10 cellular contexts compared by ENCODE assay signal in genomic region chr3:71010731-71011455, GRCh38.
DNase-seq lines count a peak whose midpoint lies in the region; TF ChIP-seq lines count a peak whose summit lies in the region.
"Had no signal": no experiment of that assay in that cellular context is flagged by ENCODE, and none has a peak within 500 bp of the region (broad histone marks: within the 10 kb centered on the region; RNA-seq: fewer than 3 reads in every experiment).

No MANE protein-coding gene starts in this region.

- H3K27ac Mint-ChIP-seq in activated naive CD4-positive, alpha-beta T cell treated with anti-CD3 and anti-CD28 coated beads, Interleukin-2, amount 10 ng/mL, durations not matched to agents 7 days and 5 days: peak overlapping the region; percentile 99
- peak overlapping the region in 1 of 7 donors; percentile 42 for H3K27ac Mint-ChIP-seq in CD14-positive monocyte

- intact Hi-C loops in CD14-positive monocyte (cut with micrococcal nuclease): no loop called here

- no peak overlapping the region for H4K91ac ChIP-seq in neuronal stem cell (ENCODE audit: low read depth, low read length, poor library complexity)

- no peaks in the 10 kb centered on the region for H3K79me1 ChIP-seq in neuronal stem cell (ENCODE audit: low read depth, low read length)

- H3K4me2 ChIP-seq in Karpas-422 (ENCODE audit: low read depth, low read length, poor library complexity, severe bottlenecking) (no peak overlapping the region), neuronal stem cell (ENCODE audit: insufficient read depth, low read length, poor library complexity, severe bottlenecking) (no peak overlapping the region)
- H3K4me2 ChIP-seq: A549 had no signal

- H3K4me3 Mint-ChIP-seq in activated naive CD4-positive, alpha-beta T cell treated with anti-CD3 and anti-CD28 coated beads, Interleukin-2, amount 10 ng/mL, durations not matched to agents 7 days and 5 days: peak overlapping the region; percentile 41
- H3K4me3 Mint-ChIP-seq in CD14-positive monocyte: no peak overlapping the region
- H3K4me3 Mint-ChIP-seq: neural crest cell had no signal

- H3K27me3 ChIP-seq in Karpas-422 (ENCODE audit: low read length): no peaks in the 10 kb centered on the region
- no peaks in the 10 kb centered on the region for H3K27me3 ChIP-seq in neuronal stem cell (ENCODE audit: control insufficient read depth in 3 of 3, insufficient read depth in 3 of 3, low read depth in 1 of 3, low read length in 3 of 3)

- H4K20me1 ChIP-seq in Karpas-422 (ENCODE audit: insufficient read depth, low read depth, low read length): 0 out of 2 replicates have a peak, but pooled peaks cover 3% of the 10 kb centered on the region

- H3K14ac ChIP-seq in neuronal stem cell (ENCODE audit: low read length): no peak overlapping the region

- no peak overlapping the region for H2BK120ac ChIP-seq in neuronal stem cell (ENCODE audit: low read depth, low read length)

- no CpG with 5 or more reads among the region's 3 CpGs for WGBS in neuronal stem cell (ENCODE audit: extremely low coverage in 2 of 2, insufficient read length in 2 of 2, insufficient replicate concordance in 1 of 2), 2 donors

- H2AFZ ChIP-seq in Karpas-422 (ENCODE audit: low read length): no peak overlapping the region
- H2AFZ ChIP-seq in neuronal stem cell (ENCODE audit: low read length): no peak overlapping the region

- no peak overlapping the region for H2BK15ac ChIP-seq in neuronal stem cell (ENCODE audit: low read length)

- TF ChIP-seq CTCF in CD14-positive monocyte (IDR thresholded peaks at IDR 0.05): no peak

- H3K4me1 ChIP-seq in Karpas-422 (ENCODE audit: low read length): peaks cover 59% of the 10 kb centered on the region
- peaks cover 2 to 9% of the 10 kb centered on the region in 2 donors for H3K4me1 ChIP-seq in neuronal stem cell (ENCODE audit: control insufficient read depth in 2 of 2, insufficient read depth in 1 of 2, low read depth in 1 of 2, low read length in 2 of 2)

- peaks cover 69% of the 10 kb centered on the region for H3K4me1 Mint-ChIP-seq in activated naive CD4-positive, alpha-beta T cell treated with anti-CD3 and anti-CD28 coated beads, Interleukin-2, amount 10 ng/mL, durations not matched to agents 7 days and 5 days
- peaks cover 4% of the 10 kb centered on the region for H3K4me1 Mint-ChIP-seq in CD14-positive monocyte

- H3K36me3 ChIP-seq in Karpas-422 (ENCODE audit: insufficient read depth, low read length) (peaks cover 31% of the 10 kb centered on the region), neuronal stem cell (replicated peaks in 1 of 2; ENCODE audit: control insufficient read depth in 2 of 2, insufficient read depth in 2 of 2, low read length in 2 of 2) (peaks cover 0 to 14% of the 10 kb centered on the region in 2 donors)

- no peaks in the 10 kb centered on the region for H3K27me3 Mint-ChIP-seq in activated naive CD4-positive, alpha-beta T cell treated with anti-CD3 and anti-CD28 coated beads, Interleukin-2, amount 10 ng/mL, durations not matched to agents 7 days and 5 days
- H3K27me3 Mint-ChIP-seq in CD14-positive monocyte (ENCODE audit: low read depth in 3 of 3): no peaks in the 10 kb centered on the region

- no peak overlapping the region for H2AK5ac ChIP-seq in neuronal stem cell (ENCODE audit: low read depth, low read length)

- H3K4me3 ChIP-seq in Karpas-422 (ENCODE audit: low read length) (no peak overlapping the region), neuronal stem cell (ENCODE audit: low read length in 2 of 2) (no peak overlapping the region)
- H3K4me3 ChIP-seq: A549 had no signal

- no peak overlapping the region for H3K9ac ChIP-seq in Karpas-422 (ENCODE audit: low read length)
- H3K9ac ChIP-seq in neuronal stem cell (ENCODE audit: low read depth, low read length, poor library complexity): no peak overlapping the region

- peaks cover 87% of the 10 kb centered on the region for H3K79me2 ChIP-seq in Karpas-422 (ENCODE audit: low read length)

- H3K36me3 Mint-ChIP-seq in activated naive CD4-positive, alpha-beta T cell treated with anti-CD3 and anti-CD28 coated beads, Interleukin-2, amount 10 ng/mL, durations not matched to agents 7 days and 5 days: peaks cover 51% of the 10 kb centered on the region
- peaks cover 19 to 26% of the 10 kb centered on the region in 2 donors for H3K36me3 Mint-ChIP-seq in CD14-positive monocyte

- H4K8ac ChIP-seq in neuronal stem cell (ENCODE audit: low read depth, low read length): no peak overlapping the region

- no peak overlapping the region for H2BK12ac ChIP-seq in neuronal stem cell (ENCODE audit: low read length)

- no peak overlapping the region for H3K18ac ChIP-seq in neuronal stem cell (ENCODE audit: low read length)

- H3K23ac ChIP-seq in neuronal stem cell (ENCODE audit: low read depth, low read length, poor library complexity): no peak overlapping the region

- H3K27ac ChIP-seq in Karpas-422 (ENCODE audit: low read length) (peak overlapping the region; percentile 62), neuronal stem cell (replicated peaks; ENCODE audit: low read length) (no peak overlapping the region)
- H3K27ac ChIP-seq: A549 had no signal

- CTCF ChIA-PET in activated naive CD4-positive, alpha-beta T cell treated with anti-CD3 and anti-CD28 coated beads, Interleukin-2, amount 10 ng/mL, durations not matched to agents 7 days and 5 days (lab: Charles Lee): interaction anchor here (0.7 to 1.5 kb wide), 2 partner anchors 66 to 777 kb away, joined by 3 read pairs; no protein-coding TSS in a partner anchor

- H2BK5ac ChIP-seq in neuronal stem cell (ENCODE audit: low read length): no peak overlapping the region

- DNase-seq in NCI-H146 (lab: John Stamatoyannopoulos, UW): peak; percentile 22
- no peak for DNase-seq in NCI-H146 treated with DMSO at 0.1 percent for 48 hours (lab: John Stamatoyannopoulos, UW; ENCODE audit: unreplicated experiment)
- DNase-seq in Karpas-422: peak; percentile 63
- DNase-seq in activated naive CD4-positive, alpha-beta T cell treated with anti-CD3 and anti-CD28 coated beads, Interleukin-2, amount 10 ng/mL, durations not matched to agents 7 days and 5 days: peak; percentile 68
- peak; percentile 43 to 46 for DNase-seq in stimulated activated CD4-positive, alpha-beta T cell treated with anti-CD3 and anti-CD28 coated beads, Interleukin-1b, Interleukin-23, amount 100 ng/mL, for 4 hours (ENCODE audit: low read depth in 2 of 2)
- no peak for DNase-seq in NCI-H774 (lab: John Stamatoyannopoulos, UW)
- no peak for DNase-seq in CD14-positive monocyte (ENCODE audit: low spot score)
- no peak for DNase-seq in neuronal stem cell (ENCODE audit: low spot score)

- H3K9me2 ChIP-seq in Karpas-422 (replicated peaks; ENCODE audit: insufficient read depth, low read length): no peaks in the 10 kb centered on the region

- no peak overlapping the region for H3K4ac ChIP-seq in neuronal stem cell (ENCODE audit: low read length)

- peaks cover 11% of the 10 kb centered on the region for H3K9me3 Mint-ChIP-seq in activated naive CD4-positive, alpha-beta T cell treated with anti-CD3 and anti-CD28 coated beads, Interleukin-2, amount 10 ng/mL, durations not matched to agents 7 days and 5 days
- peaks cover 0 to 6% (median 3%) of the 10 kb centered on the region in 7 donors for H3K9me3 Mint-ChIP-seq in CD14-positive monocyte
- H3K9me3 Mint-ChIP-seq: neural crest cell had no signal

- H3K9me3 ChIP-seq in Karpas-422 (ENCODE audit: low read length) (no peaks in the 10 kb centered on the region), neuronal stem cell (replicated peaks in 1 of 2; ENCODE audit: control insufficient read depth in 2 of 2, insufficient read depth in 1 of 2, low read depth in 1 of 2, low read length in 2 of 2) (no peaks in the 10 kb centered on the region)
- H3K9me3 ChIP-seq: A549 had no signal

Comparison
In these comparisons a context has a peak if more than half of its experiments do, and no peak if none do; other contexts are left out.
1. DNase-seq: peak in NCI-H146 (single experiment), Karpas-422 (single experiment), activated naive CD4-positive, alpha-beta T cell treated with anti-CD3 and anti-CD28 coated beads, Interleukin-2, amount 10 ng/mL, durations not matched to agents 7 days and 5 days (single experiment) and stimulated activated CD4-positive, alpha-beta T cell treated with anti-CD3 and anti-CD28 coated beads, Interleukin-1b, Interleukin-23, amount 100 ng/mL, for 4 hours (2 of 2); none in NCI-H146 treated with DMSO at 0.1 percent for 48 hours (single experiment), NCI-H774 (single experiment), CD14-positive monocyte (single experiment) and neuronal stem cell (single experiment).